Comparison of ENCODE assay signal across 8 cellular contexts in the genomic region with DNA sequence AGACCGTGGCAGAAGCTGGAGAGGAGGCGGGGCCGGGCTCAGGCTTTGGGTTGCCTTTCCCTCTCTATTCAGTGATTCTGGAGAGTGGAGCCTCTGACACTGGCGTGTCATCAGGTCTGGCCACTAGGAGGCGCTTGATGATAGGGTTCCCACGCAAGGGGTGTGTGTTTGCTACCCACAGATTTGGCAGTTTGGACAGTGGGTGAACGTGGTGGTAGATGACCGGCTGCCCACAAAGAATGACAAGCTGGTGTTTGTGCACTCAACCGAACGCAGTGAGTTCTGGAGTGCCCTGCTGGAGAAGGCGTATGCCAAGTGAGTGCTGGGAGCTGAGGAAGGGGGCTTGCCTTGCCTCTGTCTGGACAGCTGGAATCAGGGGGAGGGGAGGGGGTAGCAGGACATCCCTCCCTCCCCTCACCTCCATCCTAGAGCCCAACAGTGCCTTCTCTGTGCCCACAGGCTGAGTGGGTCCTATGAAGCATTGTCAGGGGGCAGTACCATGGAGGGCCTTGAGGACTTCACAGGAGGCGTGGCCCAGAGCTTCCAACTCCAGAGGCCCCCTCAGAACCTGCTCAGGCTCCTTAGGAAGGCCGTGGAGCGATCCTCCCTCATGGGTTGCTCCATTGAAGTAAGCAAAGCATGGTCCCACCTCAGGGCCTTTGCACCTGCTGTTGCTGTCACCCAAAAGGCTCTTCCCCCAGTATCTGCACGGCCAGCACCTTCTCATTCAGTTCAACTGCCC. TPM values are rescaled to one million over a fixed set of nuclear protein-coding genes. Genes with fewer than 3 reads are reported as not detected.
DNase-seq lines count a peak whose midpoint lies in the region; ATAC-seq and TF ChIP-seq lines count a peak whose summit lies in the region.

No MANE protein-coding gene starts in this region.

- H3K4me2 ChIP-seq in DND-41 (ENCODE audit: insufficient read depth, low read length), result no peak overlapping the region

- TF ChIP-seq CTCF in DND-41 (IDR thresholded peaks at IDR 0.05; ENCODE audit: borderline replicate concordance, extremely low read depth, low read length, poor library complexity, severe bottlenecking) (peak; percentile 93), left ventricle myocardium inferior (IDR thresholded peaks at IDR 0.05; ENCODE audit: borderline replicate concordance) (peak; percentile 92)

- no peak overlapping the region for H3K27ac ChIP-seq in DND-41 (ENCODE audit: low read length)
- H3K27ac ChIP-seq in left ventricle myocardium inferior (replicated peaks), result no peak overlapping the region

- no peak overlapping the region for H3K9ac ChIP-seq in DND-41 (ENCODE audit: low read depth, low read length)

- H2AFZ ChIP-seq in DND-41 (ENCODE audit: low read depth, low read length), result no peak overlapping the region

- H3K9me3 ChIP-seq in DND-41 (ENCODE audit: insufficient read depth, low read length, severe bottlenecking), result no peaks in the 10 kb centered on the region
- H3K9me3 ChIP-seq in left ventricle myocardium inferior (replicated peaks), result no peaks in the 10 kb centered on the region

- H3K27me3 ChIP-seq in DND-41 (ENCODE audit: insufficient read depth, low read length, poor library complexity) (peaks cover 2% of the 10 kb centered on the region), left ventricle myocardium inferior (ENCODE audit: low read depth) (no peaks in the 10 kb centered on the region)

- peak overlapping the region; percentile 51 for H3K4me3 Mint-ChIP-seq in activated naive CD8-positive, alpha-beta T cell treated with anti-CD3 and anti-CD28 coated beads, Interleukin-2, amount 50 U/mL, for 24 hours

- H4K20me1 ChIP-seq in DND-41 (ENCODE audit: insufficient read depth, low read length), result no peaks in the 10 kb centered on the region

- H3K4me3 ChIP-seq in DND-41 (ENCODE audit: low read depth in 1 of 2, low read length in 2 of 2) (no peak overlapping the region), left ventricle myocardium inferior (no peak overlapping the region)

- DNase-seq in DND-41 (peak; percentile 76), GOT3 (lab: John Stamatoyannopoulos, UW) (peak; percentile 17), NCI-H1092 (lab: John Stamatoyannopoulos, UW) (peak; percentile 81), SW480 (ENCODE audit: low spot score) (peak; percentile 76), left ventricle myocardium inferior (peak; percentile 88), sciatic nerve (ENCODE audit: low spot score) (peak; percentile 95)
- peak; percentile 86 for DNase-seq in activated naive CD8-positive, alpha-beta T cell treated with anti-CD3 and anti-CD28 coated beads, Interleukin-2, amount 50 U/mL, for 24 hours

- intact Hi-C loops in left ventricle myocardium inferior (cut with micrococcal nuclease) (loop anchor here (2.0 kb wide), 1 partner anchor 66 kb away; no protein-coding TSS in a partner anchor), sciatic nerve (cut with DNase I) (loop anchor here (1.0 kb wide), 1 partner anchor 168 kb away; no protein-coding TSS in a partner anchor)

- peaks cover 5% of the 10 kb centered on the region for H3K27me3 Mint-ChIP-seq in activated naive CD8-positive, alpha-beta T cell treated with anti-CD3 and anti-CD28 coated beads, Interleukin-2, amount 50 U/mL, for 24 hours

- H3K4me1 Mint-ChIP-seq in activated naive CD8-positive, alpha-beta T cell treated with anti-CD3 and anti-CD28 coated beads, Interleukin-2, amount 50 U/mL, for 24 hours, result peaks cover 28% of the 10 kb centered on the region

- H3K36me3 ChIP-seq in DND-41 (ENCODE audit: insufficient read depth, low read length), result no peaks in the 10 kb centered on the region
- H3K36me3 ChIP-seq in left ventricle myocardium inferior, result no peaks in the 10 kb centered on the region

- no peaks in the 10 kb centered on the region for H3K9me3 Mint-ChIP-seq in activated naive CD8-positive, alpha-beta T cell treated with anti-CD3 and anti-CD28 coated beads, Interleukin-2, amount 50 U/mL, for 24 hours

- H3K4me1 ChIP-seq in DND-41 (ENCODE audit: insufficient read depth, low read length), result peaks cover 3% of the 10 kb centered on the region; the same call in 1 of the 2 replicates
- H3K4me1 ChIP-seq in left ventricle myocardium inferior, result peaks cover 34% of the 10 kb centered on the region

- no peaks in the 10 kb centered on the region for H3K79me2 ChIP-seq in DND-41 (ENCODE audit: insufficient read depth, low read length)

- no peaks in the 10 kb centered on the region for H3K36me3 Mint-ChIP-seq in activated naive CD8-positive, alpha-beta T cell treated with anti-CD3 and anti-CD28 coated beads, Interleukin-2, amount 50 U/mL, for 24 hours (ENCODE audit: low read depth)

- H3K27ac Mint-ChIP-seq in activated naive CD8-positive, alpha-beta T cell treated with anti-CD3 and anti-CD28 coated beads, Interleukin-2, amount 50 U/mL, for 24 hours, result peak overlapping the region; percentile 37

- ATAC-seq in DND-41 (ENCODE audit: insufficient read depth, low read depth), result peak; percentile 94
- ATAC-seq in activated naive CD8-positive, alpha-beta T cell treated with anti-CD3 and anti-CD28 coated beads, Interleukin-2, amount 50 U/mL, for 24 hours, result peak; percentile 71
- ATAC-seq in sciatic nerve, result peak; percentile 93
- no peak for ATAC-seq in HG03520 (IDR thresholded peaks at IDR 0.05; ENCODE audit: unreplicated experiment)

RNA-seq across cellular contexts. Expression of gene CAPN11, which starts 14.3 kb away (rescaled TPM):
- total RNA-seq in left ventricle myocardium inferior, result 0.25 TPM
- 6.9 TPM for total RNA-seq in sciatic nerve

RNA-seq across cellular contexts. Expression of gene MYMX, which starts 43.8 kb away (rescaled TPM):
- total RNA-seq in left ventricle myocardium inferior (0.36 TPM), sciatic nerve (2.1 TPM)

RNA-seq across cellular contexts. Expression of gene TMEM63B, which starts 45.6 kb away (rescaled TPM):
- total RNA-seq in left ventricle myocardium inferior, result 37.2 TPM
- 38.0 TPM for total RNA-seq in sciatic nerve

RNA-seq across cellular contexts. Expression of gene MRPL14, which starts 45.7 kb away (rescaled TPM):
- 36.8 TPM for total RNA-seq in left ventricle myocardium inferior
- total RNA-seq in sciatic nerve, result 21.8 TPM

RNA-seq across cellular contexts. Expression of gene SLC29A1, which starts 50.5 kb away (rescaled TPM):
- total RNA-seq in left ventricle myocardium inferior (154 TPM), sciatic nerve (71.7 TPM)

Comparison
In these comparisons a context has a peak if more than half of its experiments do, and no peak if none do; other contexts are left out.
1. DNase-seq: peak in every context shown above with its lines; median percentile 95 in sciatic nerve; 88 in left ventricle myocardium inferior; 86 in activated naive CD8-positive, alpha-beta T cell treated with anti-CD3 and anti-CD28 coated beads, Interleukin-2, amount 50 U/mL, for 24 hours; 81 in NCI-H1092; 76 in DND-41; 76 in SW480; 17 in GOT3.